In the genomic region with DNA sequence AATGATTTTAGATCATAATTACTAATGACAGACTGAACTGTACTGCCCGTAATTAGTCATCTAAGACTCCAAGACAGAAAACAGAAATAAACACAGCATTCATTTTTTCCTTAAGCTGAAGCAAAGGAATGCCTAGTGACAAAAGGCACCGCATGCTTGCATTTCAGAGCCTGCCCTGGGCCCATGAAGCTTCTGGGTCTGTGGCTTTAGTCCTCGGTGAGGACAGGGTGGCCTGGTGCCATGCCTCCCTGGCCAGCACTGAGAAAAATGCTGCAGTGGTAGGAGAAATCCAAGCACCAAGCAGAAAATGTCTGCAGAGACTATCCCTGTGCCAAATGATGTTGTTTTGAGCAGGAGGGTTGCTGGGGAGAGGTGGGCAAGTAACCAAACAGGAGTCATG, we compare ENCODE assay signal across 19 cellular contexts.
DNase-seq lines count a peak whose midpoint lies in the region; TF ChIP-seq lines count a peak whose summit lies in the region.
"Had no signal": no experiment of that assay in that cellular context is flagged by ENCODE, and none has a peak within 500 bp of the region (broad histone marks: within the 10 kb centered on the region; RNA-seq: fewer than 3 reads in every experiment).

No MANE protein-coding gene starts in this region.

- CTCF ChIA-PET in OCI-LY7 (lab: Charles Lee; ENCODE audit: unreplicated experiment): no interaction called here

- no TSS peak for BruUV-seq in OCI-LY7 (replicated peaks; lab: Mats Ljungman, UMichigan)

- H3K9me3 Mint-ChIP-seq in activated T-cell treated with anti-CD3 and anti-CD28 coated beads, Interleukin-2, amount 50 U/mL, for 24 hours: no peaks in the 10 kb centered on the region
- H3K9me3 Mint-ChIP-seq in progenitor cell of endocrine pancreas (ENCODE audit: low read depth): no peaks in the 10 kb centered on the region

- WGBS in esophagus muscularis mucosa: 33% methylated on average over 3 of the region's 3 CpGs
- WGBS in transverse colon (ENCODE audit: low coverage in 1 of 2), 2 donors: 72 to 75% methylated on average over 1 to 3 of the region's 3 CpGs

- no peak overlapping the region for H2AFZ ChIP-seq in OCI-LY7 (ENCODE audit: low read length)
- H2AFZ ChIP-seq: GM23248 had no signal

- H3K27ac Mint-ChIP-seq in activated T-cell treated with anti-CD3 and anti-CD28 coated beads, Interleukin-2, amount 50 U/mL, for 24 hours: peak overlapping the region; percentile 6
- H3K27ac Mint-ChIP-seq in progenitor cell of endocrine pancreas: no peak overlapping the region

- TF ChIP-seq EP300 in esophagus muscularis mucosa (IDR thresholded peaks at IDR 0.05): no peak
- TF ChIP-seq EP300 in transverse colon (IDR thresholded peaks at IDR 0.05; ENCODE audit: low read depth): no peak

- TF ChIP-seq POLR2A in esophagus muscularis mucosa (IDR thresholded peaks at IDR 0.05; ENCODE audit: low read depth) (no peak), transverse colon (IDR thresholded peaks at IDR 0.05) (no peak)

- no peaks in the 10 kb centered on the region for H4K20me1 ChIP-seq in OCI-LY7 (ENCODE audit: insufficient read depth, low read length)

- intact Hi-C loops in esophagus muscularis mucosa (cut with DNase I) (no loop called here), transverse colon (cut with DNase I; ENCODE audit: low total_unique reads) (no loop called here), OCI-LY7 (cut with micrococcal nuclease; ENCODE audit: unreplicated experiment) (no loop called here)

- H3K36me3 ChIP-seq in esophagus muscularis mucosa: peaks cover 0 to 13% (median 6%) of the 10 kb centered on the region in 4 donors
- H3K36me3 ChIP-seq in transverse colon: no peaks in the 10 kb centered on the region
- no peaks in the 10 kb centered on the region for H3K36me3 ChIP-seq in OCI-LY7 (ENCODE audit: insufficient read depth, low read length)
- H3K36me3 ChIP-seq: gastrocnemius medialis had no signal

- H3K27me3 ChIP-seq in esophagus muscularis mucosa (no peaks in the 10 kb centered on the region), transverse colon (no peaks in the 10 kb centered on the region)
- H3K27me3 ChIP-seq: gastrocnemius medialis had no signal

- POLR2A ChIA-PET in OCI-LY7 (lab: Charles Lee): no interaction called here

- peak overlapping the region; percentile 69 to 79 (median 76) for H3K27ac ChIP-seq in esophagus muscularis mucosa (replicated peaks in 1 of 4)
- peak overlapping the region; percentile 27 to 59 (median 48) for H3K27ac ChIP-seq in transverse colon
- no peak overlapping the region for H3K27ac ChIP-seq in OCI-LY7 (ENCODE audit: low read depth, low read length, poor library complexity, severe bottlenecking)
- H3K27ac ChIP-seq: C4-2B, GM23248 had no signal

- peaks cover 14 to 57% (median 41%) of the 10 kb centered on the region in 4 donors for H3K4me1 ChIP-seq in esophagus muscularis mucosa
- peaks cover 0 to 11% (median 5%) of the 10 kb centered on the region in 4 donors for H3K4me1 ChIP-seq in transverse colon
- no peaks in the 10 kb centered on the region for H3K4me1 ChIP-seq in OCI-LY7 (ENCODE audit: insufficient read depth, low read length, poor library complexity, severe bottlenecking)

- no peak for DNase-seq in activated T-cell treated with anti-CD3 and anti-CD28 coated beads, Interleukin-2, amount 50 U/mL, for 24 hours
- DNase-seq in activated T-cell treated with anti-CD3 and anti-CD28 coated beads for 4 hours: no peak
- DNase-seq in esophagus muscularis mucosa (ENCODE audit: extremely low spot score): no peak
- DNase-seq in pons (ENCODE audit: low spot score): peak; percentile 71
- DNase-seq in transverse colon: no peak
- no peak for DNase-seq in OCI-LY7 (ENCODE audit: low spot score)
- no peak for DNase-seq in OCI-M2 (lab: John Stamatoyannopoulos, UW; ENCODE audit: unreplicated experiment)
- no peak for DNase-seq in progenitor cell of endocrine pancreas (ENCODE audit: low spot score, unreplicated experiment)
- DNase-seq: 8988T; activated CD4-positive, alpha-beta T cell treated with anti-CD3 and anti-CD28 coated beads for 48 hours; activated gamma-delta T cell treated with Interleukin-2 at 50 U/mL for 16 hours; DMS153; gastrocnemius medialis; GM23248; Kasumi-1; NCI-H1105; stimulated activated CD4-positive, alpha-beta T cell treated with anti-CD3 and anti-CD28 coated beads, Interleukin-4, amount 100 ng/mL, for 24 hours; SW 1271 had no signal

- no peak overlapping the region for H3K4me2 ChIP-seq in OCI-LY7 (ENCODE audit: low read length)

- in situ Hi-C loops in transverse colon (cut with MboI; ENCODE audit: low pct_ligation_motif_present in 1 of 4, low pct_unique_long_range_greater_than_20kb in 1 of 4, low sequenced_read_pairs in 3 of 4): no loop called here

- no peak for TF ChIP-seq CTCF in esophagus muscularis mucosa (IDR thresholded peaks at IDR 0.05)
- no peak for TF ChIP-seq CTCF in transverse colon (IDR thresholded peaks at IDR 0.05)
- no peak for TF ChIP-seq CTCF in OCI-LY7 (conservative IDR thresholded peaks at IDR 0.05; ENCODE audit: low read length)
- TF ChIP-seq CTCF in progenitor cell of endocrine pancreas (IDR thresholded peaks at IDR 0.05; ENCODE audit: unreplicated experiment): no peak

- no peaks in the 10 kb centered on the region for H3K4me1 Mint-ChIP-seq in activated T-cell treated with anti-CD3 and anti-CD28 coated beads, Interleukin-2, amount 50 U/mL, for 24 hours (ENCODE audit: low read depth)
- H3K4me1 Mint-ChIP-seq in progenitor cell of endocrine pancreas (ENCODE audit: low read depth): peaks cover 9% of the 10 kb centered on the region

- H3K4me3 ChIP-seq in esophagus muscularis mucosa (no peak overlapping the region), transverse colon (no peak overlapping the region), OCI-LY7 (ENCODE audit: low read depth, low read length, poor library complexity, severe bottlenecking) (no peak overlapping the region)
- H3K4me3 ChIP-seq: gastrocnemius medialis, GM23248 had no signal

- H3K27me3 Mint-ChIP-seq in activated T-cell treated with anti-CD3 and anti-CD28 coated beads, Interleukin-2, amount 50 U/mL, for 24 hours: no peaks in the 10 kb centered on the region
- H3K27me3 Mint-ChIP-seq in progenitor cell of endocrine pancreas: no peaks in the 10 kb centered on the region

- no peaks in the 10 kb centered on the region for H3K36me3 Mint-ChIP-seq in activated T-cell treated with anti-CD3 and anti-CD28 coated beads, Interleukin-2, amount 50 U/mL, for 24 hours (ENCODE audit: low read depth)
- H3K36me3 Mint-ChIP-seq in progenitor cell of endocrine pancreas (ENCODE audit: insufficient read depth): peaks cover 1% of the 10 kb centered on the region

- H3K4me3 Mint-ChIP-seq in activated T-cell treated with anti-CD3 and anti-CD28 coated beads, Interleukin-2, amount 50 U/mL, for 24 hours: no peak overlapping the region
- H3K4me3 Mint-ChIP-seq in progenitor cell of endocrine pancreas (ENCODE audit: low read depth): no peak overlapping the region

- no peaks in the 10 kb centered on the region for H3K9me2 ChIP-seq in OCI-LY7 (ENCODE audit: insufficient read depth, low read length)

- no peaks in the 10 kb centered on the region for H3K79me2 ChIP-seq in OCI-LY7 (ENCODE audit: insufficient read depth, low read depth, low read length)

- no peaks in the 10 kb centered on the region for H3K9me3 ChIP-seq in esophagus muscularis mucosa
- no peaks in the 10 kb centered on the region for H3K9me3 ChIP-seq in transverse colon
- H3K9me3 ChIP-seq in OCI-LY7 (ENCODE audit: low read length): no peaks in the 10 kb centered on the region
- H3K9me3 ChIP-seq: gastrocnemius medialis had no signal
